In genomic region chr2:66434679-66435548, GRCh38 we compare ENCODE assay signal across 8 cellular contexts. TPM values are rescaled to one million over a fixed set of nuclear protein-coding genes. Genes with fewer than 3 reads are reported as not detected.
DNase-seq lines count a peak whose midpoint lies in the region; ATAC-seq and TF ChIP-seq lines count a peak whose summit lies in the region.

Gene MEIS1 (plus strand): TSS chr2:66435125. CDS start chr2:66435857, 732 bp downstream.

- no peaks in the 10 kb centered on the region for H3K9me3 ChIP-seq in CD8-positive, alpha-beta T cell (ENCODE audit: low read length)
- no peaks in the 10 kb centered on the region for H3K9me3 ChIP-seq in neuron (ENCODE audit: low read length)

- no peak for TF ChIP-seq CTCF in CD8-positive, alpha-beta T cell (IDR thresholded peaks at IDR 0.05)

- DNase-seq in CD8-positive, alpha-beta T cell, result peak in 2 of 7 experiments; percentile 7 to 28
- peak; percentile 94 to 96 for DNase-seq in NCI-H526 (lab: John Stamatoyannopoulos, UW)
- peak; percentile 99 for DNase-seq in amniotic epithelial cell (ENCODE audit: low read depth)
- DNase-seq in head of caudate nucleus, result peak; percentile 84 to 97 (median 92)

- H3K4me3 Mint-ChIP-seq in CD8-positive, alpha-beta T cell, result peak within 1 kb of the TSS; percentile 72

- peak; percentile 36 for ATAC-seq in CD8-positive, alpha-beta T cell
- peak; percentile 75 for ATAC-seq in GM19351 (IDR thresholded peaks at IDR 0.05; ENCODE audit: unreplicated experiment)
- peak; percentile 73 for ATAC-seq in HG03558 (IDR thresholded peaks at IDR 0.05; ENCODE audit: extremely low read depth, unreplicated experiment)
- no peak for ATAC-seq in GM18858 (IDR thresholded peaks at IDR 0.05; ENCODE audit: unreplicated experiment)

- no peaks in the 10 kb centered on the region for H3K9me3 Mint-ChIP-seq in CD8-positive, alpha-beta T cell

- peak within 1 kb of the TSS; percentile 31 for H2AFZ ChIP-seq in neuron (ENCODE audit: low read depth, low read length)

- H3K36me3 ChIP-seq in CD8-positive, alpha-beta T cell (ENCODE audit: insufficient read depth, low read length), result no peaks in the 10 kb centered on the region
- H3K36me3 ChIP-seq in neuron (ENCODE audit: insufficient read depth, low read length), result peaks cover 3% of the 10 kb centered on the region

- H3K27ac ChIP-seq in CD8-positive, alpha-beta T cell (ENCODE audit: low read depth, low read length), result no peak within 1 kb of the TSS

- H3K4me1 Mint-ChIP-seq in CD8-positive, alpha-beta T cell (ENCODE audit: low read depth), result peaks cover 35% of the 10 kb centered on the region

- intact Hi-C loops in CD8-positive, alpha-beta T cell (cut with DNase I, micrococcal nuclease), result no loop called here
- intact Hi-C loops in head of caudate nucleus (cut with DNase I), result no loop called here

- peak within 1 kb of the TSS; percentile 27 for H3K4me3 ChIP-seq in CD8-positive, alpha-beta T cell (ENCODE audit: low read depth, low read length)
- peak within 1 kb of the TSS; percentile 78 for H3K4me3 ChIP-seq in neuron (ENCODE audit: low read length)

- H3K27me3 Mint-ChIP-seq in CD8-positive, alpha-beta T cell (ENCODE audit: low read depth), result peaks cover 71% of the 10 kb centered on the region

- peaks cover 13% of the 10 kb centered on the region for H3K4me1 ChIP-seq in CD8-positive, alpha-beta T cell (ENCODE audit: insufficient read depth, low read length)
- peaks cover 37% of the 10 kb centered on the region for H3K4me1 ChIP-seq in neuron (ENCODE audit: insufficient read depth, low read length)

- peaks cover 18% of the 10 kb centered on the region for H3K27me3 ChIP-seq in CD8-positive, alpha-beta T cell (ENCODE audit: insufficient read depth, low read length)
- H3K27me3 ChIP-seq in neuron (ENCODE audit: insufficient read depth, low read length), result no peaks in the 10 kb centered on the region

- no peaks in the 10 kb centered on the region for H3K36me3 Mint-ChIP-seq in CD8-positive, alpha-beta T cell

- POLR2A ChIA-PET in CD8-positive, alpha-beta T cell (lab: Charles Lee), result no interaction called here

- CTCF ChIA-PET in CD8-positive, alpha-beta T cell (lab: Charles Lee), result interaction anchor here (1.1 kb wide), 1 partner anchor 34 kb away, joined by 3 read pairs; no protein-coding TSS in a partner anchor

- no peak within 1 kb of the TSS for H3K27ac Mint-ChIP-seq in CD8-positive, alpha-beta T cell

RNA-seq across cellular contexts. Expression of gene MEIS1, which starts in this region (rescaled TPM):
- not detected for total RNA-seq in CD8-positive, alpha-beta T cell

Comparison
In these comparisons a context has a peak if more than half of its experiments do, and no peak if none do; other contexts are left out.
1. Peak in ATAC-seq and H3K4me3 ChIP-seq in CD8-positive, alpha-beta T cell; RNA of the gene not detected or under 1 TPM.